Comparison of ENCODE assay signal across 25 cellular contexts in genomic region chr17:29127840-29128239, GRCh38.
"Had no signal": no experiment of that assay in that cellular context is flagged by ENCODE, and none has a peak within 500 bp of the region (broad histone marks: within the 10 kb centered on the region; RNA-seq: fewer than 3 reads in every experiment).

No MANE protein-coding gene starts in this region.

- H3K27me3 Mint-ChIP-seq: activated naive CD4-positive, alpha-beta T cell treated with anti-CD3 and anti-CD28 coated beads, Interleukin-2, amount 50 U/mL, for 24 hours; central memory CD8-positive, alpha-beta T cell; T-cell had no signal

- DNase-seq: activated CD4-positive, alpha-beta T cell treated with anti-CD3 and anti-CD28 coated beads, Interleukin-2, amount 50 U/mL, for 1 hour; activated CD8-positive, alpha-beta T cell treated with anti-CD3 and anti-CD28 coated beads, Interleukin-2, amount 10 ng/mL, durations not matched to agents 7 days and 5 days; activated gamma-delta T cell treated with Interleukin-2 at 50 U/mL for 16 hours; anterior cingulate cortex; immature natural killer cell; mammary epithelial cell; midbrain; natural killer cell; right lobe of liver; small intestine; stimulated activated CD4-positive, alpha-beta T cell treated with anti-CD3 and anti-CD28 coated beads, Interleukin-2, amount 100 ng/mL, for 24 hours; stomach; T-cell had no signal

- H3K36me3 ChIP-seq: pancreas had no signal

- ATAC-seq: activated CD4-positive, CD25-positive, alpha-beta regulatory T cell treated with anti-CD3 and anti-CD28 coated beads, Interleukin-2, amount 50 U/mL, for 24 hours; activated CD8-positive, alpha-beta T cell treated with anti-CD3 and anti-CD28 coated beads, Interleukin-2, amount 10 ng/mL, durations not matched to agents 7 days and 5 days; body of pancreas; left lung; natural killer cell; pancreas; right lobe of liver; stimulated activated effector memory CD8-positive, alpha-beta T cell treated with anti-CD3 and anti-CD28 coated beads, Interleukin-12 subunit alpha, Interleukin-12 subunit beta, amount 100 ng/mL, for 72 hours; T-cell had no signal

- H3K27me3 ChIP-seq: body of pancreas, esophagus muscularis mucosa, left lung, pancreas, right lobe of liver, stomach, suprapubic skin, tibial nerve had no signal

- H3K4me3 Mint-ChIP-seq: activated CD8-positive, alpha-beta T cell treated with anti-CD3 and anti-CD28 coated beads, Interleukin-2, amount 10 ng/mL, durations not matched to agents 7 days and 5 days; activated naive CD4-positive, alpha-beta T cell treated with anti-CD3 and anti-CD28 coated beads, Interleukin-2, amount 50 U/mL, for 24 hours; central memory CD8-positive, alpha-beta T cell; immature natural killer cell; natural killer cell; stimulated activated effector memory CD8-positive, alpha-beta T cell treated with anti-CD3 and anti-CD28 coated beads, Interleukin-12 subunit alpha, Interleukin-12 subunit beta, amount 100 ng/mL, for 72 hours; T-cell; T-helper 2 cell treated with Interferon-gamma antibody and Interleukin-4, amounts not matched to agents 5 μg/mL and 100 μg/mL, for 36 hours had no signal

- H3K9me3 Mint-ChIP-seq: activated naive CD4-positive, alpha-beta T cell treated with anti-CD3 and anti-CD28 coated beads, Interleukin-2, amount 50 U/mL, for 24 hours; central memory CD8-positive, alpha-beta T cell; immature natural killer cell; natural killer cell; stimulated activated effector memory CD8-positive, alpha-beta T cell treated with anti-CD3 and anti-CD28 coated beads, Interleukin-12 subunit alpha, Interleukin-12 subunit beta, amount 100 ng/mL, for 72 hours; T-cell; T-helper 2 cell treated with Interferon-gamma antibody and Interleukin-4, amounts not matched to agents 5 μg/mL and 100 μg/mL, for 36 hours had no signal

- H3K4me3 ChIP-seq: body of pancreas, esophagus muscularis mucosa, left lung, pancreas, right lobe of liver, stomach, suprapubic skin, tibial nerve had no signal

- H3K36me3 Mint-ChIP-seq: activated naive CD4-positive, alpha-beta T cell treated with anti-CD3 and anti-CD28 coated beads, Interleukin-2, amount 50 U/mL, for 24 hours; natural killer cell had no signal

- H3K27ac ChIP-seq: body of pancreas, esophagus muscularis mucosa, left lung, pancreas, right lobe of liver, stomach, suprapubic skin, tibial nerve, VCaP had no signal

- H3K27ac Mint-ChIP-seq: activated CD8-positive, alpha-beta T cell treated with anti-CD3 and anti-CD28 coated beads, Interleukin-2, amount 10 ng/mL, durations not matched to agents 7 days and 5 days; T-cell; T-helper 2 cell treated with Interferon-gamma antibody and Interleukin-4, amounts not matched to agents 5 μg/mL and 100 μg/mL, for 36 hours had no signal

- H3K9me3 ChIP-seq: body of pancreas, esophagus muscularis mucosa, left lung, pancreas, right lobe of liver, stomach, suprapubic skin, tibial nerve had no signal
